Comparison of ENCODE assay signal across 1 cellular context in the genomic region with DNA sequence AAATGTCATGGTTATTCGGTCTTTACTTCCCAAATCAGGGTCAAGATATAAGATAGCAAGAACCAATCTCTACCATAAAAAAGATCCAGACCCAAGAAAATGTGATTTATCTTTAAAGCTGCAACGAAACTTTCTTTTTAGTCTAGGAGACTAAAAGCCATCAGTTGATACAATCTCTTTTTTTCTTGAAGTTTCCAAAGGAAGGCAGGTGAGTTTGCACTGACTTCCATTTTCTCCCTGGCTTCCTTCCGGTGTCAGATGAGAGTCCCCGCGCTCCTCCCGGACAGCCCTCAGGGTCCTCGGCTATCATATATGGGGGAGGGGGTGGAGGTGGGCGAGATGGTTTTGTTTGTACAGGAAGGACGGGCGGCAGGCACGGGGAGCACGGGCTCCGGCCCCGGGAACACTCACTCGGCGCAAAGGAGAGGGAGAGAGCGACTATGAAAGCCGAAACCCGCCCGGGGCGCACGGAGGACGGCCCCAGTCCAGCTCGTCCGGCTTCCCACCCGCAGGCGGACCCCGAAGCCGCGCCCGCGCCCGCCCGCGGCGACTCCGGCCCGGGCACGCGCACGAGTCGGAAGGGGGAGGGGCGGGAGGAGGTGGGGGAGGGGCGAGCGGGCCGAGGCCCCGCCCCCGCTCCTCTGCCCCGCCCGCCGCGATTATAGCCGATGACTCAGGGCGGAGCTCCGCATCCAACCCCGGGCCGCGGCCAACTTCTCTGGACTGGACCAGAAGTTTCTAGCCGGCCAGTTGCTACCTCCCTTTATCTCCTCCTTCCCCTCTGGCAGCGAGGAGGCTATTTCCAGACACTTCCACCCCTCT.
A peak's percentile ranks its signal among the peaks of the same experiment; 100 is the strongest.
TF ChIP-seq lines count a peak whose summit lies in the region.

A gene (plus strand): TSS at position 689 of the 822 bp plus-strand sequence. CDS start 296 bp downstream, outside the sequence.

TF ChIP-seq in A549, 52 proteins besides CTCF, POLR2A, EP300 and RAD21 (continued from another document):
- TF ChIP-seq, protein P1, sequence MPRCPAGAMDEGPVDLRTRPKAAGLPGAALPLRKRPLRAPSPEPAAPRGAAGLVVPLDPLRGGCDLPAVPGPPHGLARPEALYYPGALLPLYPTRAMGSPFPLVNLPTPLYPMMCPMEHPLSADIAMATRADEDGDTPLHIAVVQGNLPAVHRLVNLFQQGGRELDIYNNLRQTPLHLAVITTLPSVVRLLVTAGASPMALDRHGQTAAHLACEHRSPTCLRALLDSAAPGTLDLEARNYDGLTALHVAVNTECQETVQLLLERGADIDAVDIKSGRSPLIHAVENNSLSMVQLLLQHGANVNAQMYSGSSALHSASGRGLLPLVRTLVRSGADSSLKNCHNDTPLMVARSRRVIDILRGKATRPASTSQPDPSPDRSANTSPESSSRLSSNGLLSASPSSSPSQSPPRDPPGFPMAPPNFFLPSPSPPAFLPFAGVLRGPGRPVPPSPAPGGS (IDR thresholded peaks at IDR 0.05): peak; percentile 92; the same call in 1 of the 3 replicates
